In genomic region chr13:96229356-96229755, GRCh38 we compare ENCODE assay signal across 8 cellular contexts.
DNase-seq lines count a peak whose midpoint lies in the region; ATAC-seq and TF ChIP-seq lines count a peak whose summit lies in the region.

No MANE protein-coding gene starts in this region.

- no peak overlapping the region for H3K4me3 ChIP-seq in mucosa of descending colon

- ATAC-seq in HG03432 (IDR thresholded peaks at IDR 0.05; ENCODE audit: unreplicated experiment) (peak; percentile 56), mucosa of descending colon (peak; percentile 51)

- no peaks in the 10 kb centered on the region for H3K4me1 ChIP-seq in mucosa of descending colon (ENCODE audit: low read depth)

- H3K36me3 ChIP-seq in mucosa of descending colon (ENCODE audit: low read depth), result no peaks in the 10 kb centered on the region

- DNase-seq in NCI-H510A treated with DMSO at 0.1 percent for 48 hours (lab: John Stamatoyannopoulos, UW) (peak; percentile 13), NCI-H510A (lab: John Stamatoyannopoulos, UW) (no peak), mucosa of descending colon (peak in 1 of 3 donors; percentile 41), mucosa of gallbladder (ENCODE audit: low spot score) (no peak), head of caudate nucleus (no peak)
- DNase-seq in activated CD4-positive, alpha-beta T cell treated with anti-CD3 and anti-CD28 coated beads for 48 hours, result no peak

- H3K9me3 ChIP-seq in mucosa of descending colon, result no peaks in the 10 kb centered on the region

- TF ChIP-seq CTCF in VCaP (conservative IDR thresholded peaks at IDR 0.05), result peak; percentile 74
- no peak for TF ChIP-seq CTCF in mucosa of descending colon (IDR thresholded peaks at IDR 0.05)

- intact Hi-C loops in mucosa of descending colon (cut with DNase I, micrococcal nuclease), result no loop called here
- intact Hi-C loops in head of caudate nucleus (cut with DNase I), result no loop called here

- H3K27ac ChIP-seq in VCaP, result no peak overlapping the region
